In the genomic region with DNA sequence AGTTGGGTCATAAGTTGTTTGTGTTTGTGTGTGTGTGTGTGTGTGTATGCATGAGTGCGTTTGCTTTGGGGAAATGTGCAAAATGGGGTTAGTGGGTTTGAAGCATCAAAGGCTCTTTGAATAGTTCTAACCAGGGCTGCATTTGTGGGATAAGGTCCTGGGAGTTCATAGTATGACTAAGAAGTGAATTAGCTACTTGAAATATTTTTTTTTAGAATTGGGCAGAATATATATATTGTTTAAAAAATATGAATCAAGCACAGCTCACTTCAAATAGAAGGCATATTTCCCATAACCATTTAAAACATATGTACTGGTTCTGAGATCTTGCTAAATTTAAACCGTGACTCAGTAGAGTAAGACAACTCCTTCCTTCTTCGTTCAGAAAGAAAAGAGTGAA, we compare ENCODE assay signal across 1 cellular context.
TF ChIP-seq lines count a peak whose summit lies in the region.

No MANE protein-coding gene starts in this region.

TF ChIP-seq in SK-N-SH, 30 proteins besides CTCF, POLR2A, EP300 and RAD21 (continued from another document):
- TF ChIP-seq, protein P1, sequence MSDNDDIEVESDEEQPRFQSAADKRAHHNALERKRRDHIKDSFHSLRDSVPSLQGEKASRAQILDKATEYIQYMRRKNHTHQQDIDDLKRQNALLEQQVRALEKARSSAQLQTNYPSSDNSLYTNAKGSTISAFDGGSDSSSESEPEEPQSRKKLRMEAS (IDR thresholded peaks at IDR 0.05; ENCODE audit: low read depth), result no peak
- TF ChIP-seq MEF2A (IDR thresholded peaks at IDR 0.05; ENCODE audit: borderline replicate concordance, low read depth) (peak; percentile 96), ELF1 (IDR thresholded peaks at IDR 0.05) (no peak), RFX5 (IDR thresholded peaks at IDR 0.05; ENCODE audit: low read length) (no peak), POLR2AphosphoS5 (IDR thresholded peaks at IDR 0.05; ENCODE audit: low read depth, low read length) (no peak), NFIC (IDR thresholded peaks at IDR 0.05; ENCODE audit: borderline replicate concordance) (no peak; the same call in 1 of the 2 replicates), FOSL2 (IDR thresholded peaks at IDR 0.05; ENCODE audit: borderline replicate concordance, low read depth) (peak; percentile 59; the same call in 1 of the 2 replicates), SIN3A (IDR thresholded peaks at IDR 0.05; ENCODE audit: borderline replicate concordance, low read depth, low read length) (no peak), MXI1 (IDR thresholded peaks at IDR 0.05; ENCODE audit: low read depth, low read length) (no peak)
- TF ChIP-seq, protein P2, sequence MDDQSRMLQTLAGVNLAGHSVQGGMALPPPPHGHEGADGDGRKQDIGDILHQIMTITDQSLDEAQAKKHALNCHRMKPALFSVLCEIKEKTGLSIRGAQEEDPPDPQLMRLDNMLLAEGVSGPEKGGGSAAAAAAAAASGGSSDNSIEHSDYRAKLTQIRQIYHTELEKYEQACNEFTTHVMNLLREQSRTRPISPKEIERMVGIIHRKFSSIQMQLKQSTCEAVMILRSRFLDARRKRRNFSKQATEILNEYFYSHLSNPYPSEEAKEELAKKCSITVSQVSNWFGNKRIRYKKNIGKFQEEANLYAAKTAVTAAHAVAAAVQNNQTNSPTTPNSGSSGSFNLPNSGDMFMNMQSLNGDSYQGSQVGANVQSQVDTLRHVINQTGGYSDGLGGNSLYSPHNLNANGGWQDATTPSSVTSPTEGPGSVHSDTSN (IDR thresholded peaks at IDR 0.05), result no peak
- TF ChIP-seq, protein P3, sequence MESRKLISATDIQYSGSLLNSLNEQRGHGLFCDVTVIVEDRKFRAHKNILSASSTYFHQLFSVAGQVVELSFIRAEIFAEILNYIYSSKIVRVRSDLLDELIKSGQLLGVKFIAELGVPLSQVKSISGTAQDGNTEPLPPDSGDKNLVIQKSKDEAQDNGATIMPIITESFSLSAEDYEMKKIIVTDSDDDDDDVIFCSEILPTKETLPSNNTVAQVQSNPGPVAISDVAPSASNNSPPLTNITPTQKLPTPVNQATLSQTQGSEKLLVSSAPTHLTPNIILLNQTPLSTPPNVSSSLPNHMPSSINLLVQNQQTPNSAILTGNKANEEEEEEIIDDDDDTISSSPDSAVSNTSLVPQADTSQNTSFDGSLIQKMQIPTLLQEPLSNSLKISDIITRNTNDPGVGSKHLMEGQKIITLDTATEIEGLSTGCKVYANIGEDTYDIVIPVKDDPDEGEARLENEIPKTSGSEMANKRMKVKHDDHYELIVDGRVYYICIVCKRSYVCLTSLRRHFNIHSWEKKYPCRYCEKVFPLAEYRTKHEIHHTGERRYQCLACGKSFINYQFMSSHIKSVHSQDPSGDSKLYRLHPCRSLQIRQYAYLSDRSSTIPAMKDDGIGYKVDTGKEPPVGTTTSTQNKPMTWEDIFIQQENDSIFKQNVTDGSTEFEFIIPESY (IDR thresholded peaks at IDR 0.05; ENCODE audit: borderline replicate concordance, low read depth), result 0 out of 2 replicates have a peak, but pooled peaks have one; percentile 22
- TF ChIP-seq, protein P4, sequence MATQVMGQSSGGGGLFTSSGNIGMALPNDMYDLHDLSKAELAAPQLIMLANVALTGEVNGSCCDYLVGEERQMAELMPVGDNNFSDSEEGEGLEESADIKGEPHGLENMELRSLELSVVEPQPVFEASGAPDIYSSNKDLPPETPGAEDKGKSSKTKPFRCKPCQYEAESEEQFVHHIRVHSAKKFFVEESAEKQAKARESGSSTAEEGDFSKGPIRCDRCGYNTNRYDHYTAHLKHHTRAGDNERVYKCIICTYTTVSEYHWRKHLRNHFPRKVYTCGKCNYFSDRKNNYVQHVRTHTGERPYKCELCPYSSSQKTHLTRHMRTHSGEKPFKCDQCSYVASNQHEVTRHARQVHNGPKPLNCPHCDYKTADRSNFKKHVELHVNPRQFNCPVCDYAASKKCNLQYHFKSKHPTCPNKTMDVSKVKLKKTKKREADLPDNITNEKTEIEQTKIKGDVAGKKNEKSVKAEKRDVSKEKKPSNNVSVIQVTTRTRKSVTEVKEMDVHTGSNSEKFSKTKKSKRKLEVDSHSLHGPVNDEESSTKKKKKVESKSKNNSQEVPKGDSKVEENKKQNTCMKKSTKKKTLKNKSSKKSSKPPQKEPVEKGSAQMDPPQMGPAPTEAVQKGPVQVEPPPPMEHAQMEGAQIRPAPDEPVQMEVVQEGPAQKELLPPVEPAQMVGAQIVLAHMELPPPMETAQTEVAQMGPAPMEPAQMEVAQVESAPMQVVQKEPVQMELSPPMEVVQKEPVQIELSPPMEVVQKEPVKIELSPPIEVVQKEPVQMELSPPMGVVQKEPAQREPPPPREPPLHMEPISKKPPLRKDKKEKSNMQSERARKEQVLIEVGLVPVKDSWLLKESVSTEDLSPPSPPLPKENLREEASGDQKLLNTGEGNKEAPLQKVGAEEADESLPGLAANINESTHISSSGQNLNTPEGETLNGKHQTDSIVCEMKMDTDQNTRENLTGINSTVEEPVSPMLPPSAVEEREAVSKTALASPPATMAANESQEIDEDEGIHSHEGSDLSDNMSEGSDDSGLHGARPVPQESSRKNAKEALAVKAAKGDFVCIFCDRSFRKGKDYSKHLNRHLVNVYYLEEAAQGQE (IDR thresholded peaks at IDR 0.05; ENCODE audit: low read depth, low read length), result no peak
